In genomic region chr5:179867079-179867465, GRCh38 we compare ENCODE assay signal across 23 cellular contexts. TPM values are rescaled to one million over a fixed set of nuclear protein-coding genes. Genes with fewer than 3 reads are reported as not detected.
A peak's percentile ranks its signal among the peaks of the same experiment; 100 is the strongest.
DNase-seq lines count a peak whose midpoint lies in the region; ATAC-seq and TF ChIP-seq lines count a peak whose summit lies in the region.
"Had no signal": no experiment of that assay in that cellular context is flagged by ENCODE, and none has a peak within 500 bp of the region (broad histone marks: within the 10 kb centered on the region; RNA-seq: fewer than 3 reads in every experiment).

No MANE protein-coding gene starts in this region.

- H3K4me1 ChIP-seq in BLaER1, result peaks cover 38% of the 10 kb centered on the region
- H3K4me1 ChIP-seq: foreskin keratinocyte, pancreas, stomach had no signal

- POLR2A ChIA-PET in WTC11 (lab: Charles Lee), result no interaction called here

- peak; percentile 7 for DNase-seq in AG08396 (ENCODE audit: low spot score)
- DNase-seq in WTC11 (ENCODE audit: low spot score), result no peak
- DNase-seq in memory B cell (ENCODE audit: low spot score in 2 of 2), result no peak
- no peak for DNase-seq in occipital lobe (lab: John Stamatoyannopoulos, UW)
- no peak for DNase-seq in ecto neural progenitor cell (ENCODE audit: low spot score)
- DNase-seq: CD4-positive, alpha-beta memory T cell; effector memory CD4-positive, alpha-beta T cell; foreskin keratinocyte; immature natural killer cell; naive thymus-derived CD4-positive, alpha-beta T cell; NCI-H1105 treated with DMSO at 0.1 percent for 48 hours; NCI-H2029; NCI-H345; OCI-M1; SHP77; stomach had no signal

- ATAC-seq in WTC11, result peak; percentile 12
- ATAC-seq in memory B cell (ENCODE audit: low read depth), result no peak
- ATAC-seq in GM21529 (IDR thresholded peaks at IDR 0.05; ENCODE audit: unreplicated experiment), result no peak
- ATAC-seq: naive thymus-derived CD4-positive, alpha-beta T cell had no signal

- H3K9me3 ChIP-seq in BLaER1, result peaks cover 12% of the 10 kb centered on the region; the same call in 1 of the 2 replicates
- H3K9me3 ChIP-seq: pancreas, right atrium auricular region had no signal

- H3K36me3 ChIP-seq in BLaER1, result peaks cover 92% of the 10 kb centered on the region

- H3K36me3 Mint-ChIP-seq in WTC11, result peaks cover 48% of the 10 kb centered on the region
- peaks cover 14% of the 10 kb centered on the region for H3K36me3 Mint-ChIP-seq in memory B cell

- peak overlapping the region; percentile 79 for H3K27ac Mint-ChIP-seq in WTC11
- peak overlapping the region; percentile 45 for H3K27ac Mint-ChIP-seq in memory B cell
- H3K27ac Mint-ChIP-seq: activated T-helper 17 cell treated with anti-CD3 and anti-CD28 coated beads, Interleukin-2, amount 50 U/mL, for 72 hours; immature natural killer cell had no signal

- peaks cover 7% of the 10 kb centered on the region for H3K9me3 Mint-ChIP-seq in WTC11
- H3K9me3 Mint-ChIP-seq in memory B cell, result no peaks in the 10 kb centered on the region
- H3K9me3 Mint-ChIP-seq: activated T-helper 17 cell treated with anti-CD3 and anti-CD28 coated beads, Interleukin-2, amount 50 U/mL, for 72 hours; CD4-positive, alpha-beta memory T cell; IgD-negative memory B cell; immature natural killer cell had no signal

- H3K4me2 ChIP-seq in BLaER1, result peak overlapping the region; percentile 74

- H3K27me3 ChIP-seq in BLaER1, result no peaks in the 10 kb centered on the region
- H3K27me3 ChIP-seq: foreskin keratinocyte, pancreas, right atrium auricular region, stomach, tibial nerve had no signal

- H3K4me3 Mint-ChIP-seq in WTC11 (no peak overlapping the region), memory B cell (no peak overlapping the region)
- H3K4me3 Mint-ChIP-seq: activated T-helper 17 cell treated with anti-CD3 and anti-CD28 coated beads, Interleukin-2, amount 50 U/mL, for 72 hours; CD4-positive, alpha-beta memory T cell; immature natural killer cell; naive thymus-derived CD4-positive, alpha-beta T cell had no signal

- no peaks in the 10 kb centered on the region for H3K27me3 Mint-ChIP-seq in WTC11 (ENCODE audit: low read depth)
- no peaks in the 10 kb centered on the region for H3K27me3 Mint-ChIP-seq in memory B cell
- H3K27me3 Mint-ChIP-seq: activated T-helper 17 cell treated with anti-CD3 and anti-CD28 coated beads, Interleukin-2, amount 50 U/mL, for 72 hours; CD4-positive, alpha-beta memory T cell; IgD-negative memory B cell; naive thymus-derived CD4-positive, alpha-beta T cell had no signal

- no peak for TF ChIP-seq CTCF in WTC11 (IDR thresholded peaks at IDR 0.05)

- peaks cover 2% of the 10 kb centered on the region; the same call in 1 of the 2 replicates for H3K4me1 Mint-ChIP-seq in WTC11
- peaks cover 11% of the 10 kb centered on the region for H3K4me1 Mint-ChIP-seq in memory B cell
- H3K4me1 Mint-ChIP-seq: activated T-helper 17 cell treated with anti-CD3 and anti-CD28 coated beads, Interleukin-2, amount 50 U/mL, for 72 hours; CD4-positive, alpha-beta memory T cell; immature natural killer cell had no signal

- H3K9ac ChIP-seq in BLaER1, result peak overlapping the region; percentile 54

- CTCF ChIA-PET in WTC11 (lab: Charles Lee), result interaction anchor here (0.6 to 2.7 kb wide), 5 partner anchors 65 to 315 kb away, joined by 3 to 7 read pairs (median 5); no protein-coding TSS in a partner anchor

- H3K27ac ChIP-seq in BLaER1, result peak overlapping the region; percentile 82
- H3K27ac ChIP-seq: foreskin keratinocyte, pancreas, right atrium auricular region, stomach had no signal

- H3K4me3 ChIP-seq in BLaER1, result no peak overlapping the region
- H3K4me3 ChIP-seq: pancreas, right atrium auricular region, stomach, tibial nerve had no signal

- peaks cover 10% of the 10 kb centered on the region for H4K20me1 ChIP-seq in BLaER1

TF ChIP-seq in WTC11, 78 proteins besides CTCF, POLR2A, EP300 and RAD21 (continues in another document):
- no peak for TF ChIP-seq AR (CRISPR knock-in tag; IDR thresholded peaks at IDR 0.05)
- TF ChIP-seq ETV6 (CRISPR knock-in tag; IDR thresholded peaks at IDR 0.05), result no peak
- no peak for TF ChIP-seq KAT7 (CRISPR knock-in tag; IDR thresholded peaks at IDR 0.05; ENCODE audit: borderline replicate concordance)
- no peak for TF ChIP-seq SOX15 (CRISPR knock-in tag; IDR thresholded peaks at IDR 0.05)
- TF ChIP-seq, protein P1, sequence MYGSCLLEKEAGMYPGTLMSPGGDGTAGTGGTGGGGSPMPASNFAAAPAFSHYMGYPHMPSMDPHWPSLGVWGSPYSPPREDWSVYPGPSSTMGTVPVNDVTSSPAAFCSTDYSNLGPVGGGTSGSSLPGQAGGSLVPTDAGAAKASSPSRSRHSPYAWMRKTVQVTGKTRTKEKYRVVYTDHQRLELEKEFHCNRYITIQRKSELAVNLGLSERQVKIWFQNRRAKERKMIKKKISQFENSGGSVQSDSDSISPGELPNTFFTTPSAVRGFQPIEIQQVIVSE (CRISPR knock-in tag; IDR thresholded peaks at IDR 0.05; ENCODE audit: borderline replicate concordance), result no peak
- TF ChIP-seq JUN (CRISPR knock-in tag; IDR thresholded peaks at IDR 0.05), result no peak
- TF ChIP-seq, protein P2, sequence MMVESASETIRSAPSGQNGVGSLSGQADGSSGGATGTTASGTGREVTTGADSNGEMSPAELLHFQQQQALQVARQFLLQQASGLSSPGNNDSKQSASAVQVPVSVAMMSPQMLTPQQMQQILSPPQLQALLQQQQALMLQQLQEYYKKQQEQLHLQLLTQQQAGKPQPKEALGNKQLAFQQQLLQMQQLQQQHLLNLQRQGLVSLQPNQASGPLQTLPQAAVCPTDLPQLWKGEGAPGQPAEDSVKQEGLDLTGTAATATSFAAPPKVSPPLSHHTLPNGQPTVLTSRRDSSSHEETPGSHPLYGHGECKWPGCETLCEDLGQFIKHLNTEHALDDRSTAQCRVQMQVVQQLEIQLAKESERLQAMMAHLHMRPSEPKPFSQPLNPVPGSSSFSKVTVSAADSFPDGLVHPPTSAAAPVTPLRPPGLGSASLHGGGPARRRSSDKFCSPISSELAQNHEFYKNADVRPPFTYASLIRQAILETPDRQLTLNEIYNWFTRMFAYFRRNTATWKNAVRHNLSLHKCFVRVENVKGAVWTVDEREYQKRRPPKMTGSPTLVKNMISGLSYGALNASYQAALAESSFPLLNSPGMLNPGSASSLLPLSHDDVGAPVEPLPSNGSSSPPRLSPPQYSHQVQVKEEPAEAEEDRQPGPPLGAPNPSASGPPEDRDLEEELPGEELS (CRISPR knock-in tag; IDR thresholded peaks at IDR 0.05), result no peak
- TF ChIP-seq CBFB (CRISPR knock-in tag; IDR thresholded peaks at IDR 0.05; ENCODE audit: low read depth), result no peak
- TF ChIP-seq ZNF281 (CRISPR knock-in tag; IDR thresholded peaks at IDR 0.05), result no peak
- no peak for TF ChIP-seq SMAD4 (CRISPR knock-in tag; IDR thresholded peaks at IDR 0.05)

RNA-seq across cellular contexts. Expression of gene MRNIP, which starts 8.5 kb away (rescaled TPM):
- total RNA-seq in WTC11 (2021) (35.2 to 42.0 TPM (median 36.7 TPM) in 3 replicates), occipital lobe (26.7 TPM)

RNA-seq across cellular contexts. Expression of gene TBC1D9B, which starts 40.6 kb away (rescaled TPM):
- total RNA-seq in WTC11 (2021), result 64.9 to 70.9 TPM (median 69.0 TPM) in 3 replicates
- 23.9 TPM for total RNA-seq in occipital lobe

RNA-seq across cellular contexts. Expression of gene SQSTM1, which starts 46.4 kb away (rescaled TPM):
- total RNA-seq in WTC11 (2021) (78.5 to 95.2 TPM (median 86.5 TPM) in 3 replicates), occipital lobe (53.5 TPM)
